Comparison of ENCODE assay signal across 19 cellular contexts in the genomic region with DNA sequence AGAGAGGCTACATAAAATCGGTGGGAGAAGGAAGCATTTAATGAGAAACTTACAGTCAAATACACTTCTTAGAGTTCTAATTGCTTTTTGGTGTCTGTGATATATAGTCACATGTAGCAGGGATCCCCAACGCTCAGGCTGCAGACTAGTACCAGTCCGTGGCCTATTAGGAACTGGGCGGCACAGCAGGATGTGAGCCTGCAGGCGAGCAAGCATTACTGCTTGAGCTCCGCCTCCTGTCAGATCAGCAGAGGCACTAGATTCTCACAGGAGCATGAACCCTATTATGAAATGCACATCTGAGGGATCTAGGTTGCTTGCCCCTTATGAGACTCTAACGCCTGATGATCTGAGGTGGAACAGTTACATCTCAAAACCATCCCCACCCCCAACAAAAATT.
DNase-seq lines count a peak whose midpoint lies in the region; ATAC-seq, FAIRE-seq and TF ChIP-seq lines count a peak whose summit lies in the region.
"Had no signal": no experiment of that assay in that cellular context is flagged by ENCODE, and none has a peak within 500 bp of the region (broad histone marks: within the 10 kb centered on the region; RNA-seq: fewer than 3 reads in every experiment).

No MANE protein-coding gene starts in this region.

- no peak overlapping the region for H2BK12ac ChIP-seq in H9 (ENCODE audit: insufficient read length, low read depth, low read length)

- H3K4me1 Mint-ChIP-seq in H9 (peaks cover 14 to 19% of the 10 kb centered on the region in 2 experiments), WTC11 (peaks cover 17% of the 10 kb centered on the region)

- DNase-seq in DMS53 (lab: John Stamatoyannopoulos, UW) (peak; percentile 3), DMS53 treated with DMSO at 0.1 percent for 48 hours (lab: John Stamatoyannopoulos, UW; ENCODE audit: unreplicated experiment) (no peak), H9 (no peak), WTC11 (ENCODE audit: low spot score) (peak; percentile 29), mesendoderm (peak; percentile 25), D341Med (ENCODE audit: low spot score) (no peak), HK-2 (ENCODE audit: unreplicated experiment) (no peak), GM19239 (ENCODE audit: insufficient read length, low spot score) (no peak)
- DNase-seq: 8988T, DMS153, Karpas-422, MM.1S, NCI-H1417 treated with DMSO at 0.1 percent for 48 hours, NCI-H2029 treated with DMSO at 0.1 percent for 48 hours, NCI-H345, SHP77 treated with DMSO at 0.1 percent for 48 hours, T-helper 9 cell had no signal

- H2AFZ ChIP-seq in H9 (ENCODE audit: low read length): no peak overlapping the region

- H3K79me1 ChIP-seq in H9 (ENCODE audit: insufficient read depth, low read depth, low read length, poor library complexity, severe bottlenecking) (no peaks in the 10 kb centered on the region), mesendoderm (ENCODE audit: low read length) (no peaks in the 10 kb centered on the region)

- H2BK5ac ChIP-seq in H9 (ENCODE audit: insufficient read length, low read length) (no peak overlapping the region), mesendoderm (ENCODE audit: low read length) (no peak overlapping the region)

- H3K4me3 ChIP-seq in mesendoderm (ENCODE audit: low read length): no peak overlapping the region
- H3K4me3 ChIP-seq: GM12878 had no signal

- H4K8ac ChIP-seq in H9 (replicated peaks; ENCODE audit: insufficient read length, low read depth, low read length): no peak overlapping the region
- H4K8ac ChIP-seq in mesendoderm (ENCODE audit: low read depth, low read length): no peak overlapping the region

- no peak overlapping the region for H3K23ac ChIP-seq in H9 (ENCODE audit: insufficient read length, low read depth, low read length)
- H3K23ac ChIP-seq in mesendoderm (ENCODE audit: low read length): no peak overlapping the region

- H4K20me1 ChIP-seq in H9 (ENCODE audit: control insufficient read depth, insufficient read depth, insufficient read length): no peaks in the 10 kb centered on the region

- H3K36me3 Mint-ChIP-seq in H9 (ENCODE audit: insufficient read depth in 1 of 3, low read depth in 3 of 3): no peaks in the 10 kb centered on the region
- H3K36me3 Mint-ChIP-seq in WTC11: no peaks in the 10 kb centered on the region

- H3K27ac Mint-ChIP-seq in H9 (peak overlapping the region in 2 of 3 experiments; percentile 10 to 82; a peak in 2 of 7 replicates), WTC11 (no peak overlapping the region)

- no peak overlapping the region for H4K91ac ChIP-seq in H9 (ENCODE audit: insufficient read length, low read depth, low read length)

- H3K4me2 ChIP-seq in H9 (ENCODE audit: insufficient read depth, insufficient read length, low read length) (no peak overlapping the region), mesendoderm (ENCODE audit: low read length) (no peak overlapping the region)

- WGBS in H9 (ENCODE audit: extremely low coverage, insufficient read length, low lambda C conversion rate): no CpG with 5 or more reads among the region's 7 CpGs
- no CpG with 5 or more reads among the region's 7 CpGs for WGBS in mesendoderm (ENCODE audit: extremely low coverage, insufficient coverage, low lambda C conversion rate)

- no peak overlapping the region for H4K5ac ChIP-seq in H9 (ENCODE audit: insufficient read length, low read depth, low read length)
- no peak overlapping the region for H4K5ac ChIP-seq in mesendoderm (ENCODE audit: low read length)

- POLR2A ChIA-PET in WTC11 (lab: Charles Lee): no interaction called here

- H3K18ac ChIP-seq in H9 (ENCODE audit: insufficient read length, low read depth, low read length) (no peak overlapping the region), mesendoderm (ENCODE audit: low read length) (no peak overlapping the region)

- H3K27ac ChIP-seq in H9 (ENCODE audit: insufficient read length, low read depth, low read length) (no peak overlapping the region), mesendoderm (ENCODE audit: low read depth, low read length) (no peak overlapping the region)
- H3K27ac ChIP-seq: C4-2B had no signal

- H3K9me3 Mint-ChIP-seq in H9 (no peaks in the 10 kb centered on the region), WTC11 (no peaks in the 10 kb centered on the region)

- no peak overlapping the region for H3K4ac ChIP-seq in H9 (ENCODE audit: low read depth, low read length)
- no peak overlapping the region for H3K4ac ChIP-seq in mesendoderm (ENCODE audit: low read depth, low read length)

- H3K27me3 ChIP-seq in H9 (ENCODE audit: insufficient read depth, low read length): no peaks in the 10 kb centered on the region
- H3K27me3 ChIP-seq in mesendoderm (ENCODE audit: insufficient read depth, low read length, poor library complexity): no peaks in the 10 kb centered on the region

- H3K4me1 ChIP-seq in H9 (ENCODE audit: insufficient read depth, low read length): no peaks in the 10 kb centered on the region
- H3K4me1 ChIP-seq in mesendoderm (ENCODE audit: control insufficient read depth, low read depth, low read length): no peaks in the 10 kb centered on the region

- H3K56ac ChIP-seq in H9 (ENCODE audit: insufficient read length, low read depth, low read length) (no peak overlapping the region), mesendoderm (ENCODE audit: low read length) (no peak overlapping the region)

- no peak overlapping the region for H3K4me3 Mint-ChIP-seq in H9
- H3K4me3 Mint-ChIP-seq in WTC11: no peak overlapping the region

- no peaks in the 10 kb centered on the region for H3K27me3 Mint-ChIP-seq in H9 (ENCODE audit: low read depth)
- no peaks in the 10 kb centered on the region for H3K27me3 Mint-ChIP-seq in WTC11 (ENCODE audit: low read depth)

- H2BK20ac ChIP-seq in H9 (ENCODE audit: low read depth, low read length, poor library complexity, severe bottlenecking): no peak overlapping the region

- TF ChIP-seq CTCF in H9 (conservative IDR thresholded peaks at IDR 0.05) (no peak), WTC11 (IDR thresholded peaks at IDR 0.05) (no peak)

- H2BK120ac ChIP-seq in H9 (ENCODE audit: low read depth, low read length, poor library complexity, severe bottlenecking) (no peak overlapping the region), mesendoderm (ENCODE audit: low read depth, low read length) (no peak overlapping the region)

- H2AK5ac ChIP-seq in H9 (ENCODE audit: insufficient read length, low read length) (no peak overlapping the region), mesendoderm (ENCODE audit: low read length) (no peak overlapping the region)

- no peak for FAIRE-seq in GM19239 (lab: Jason Lieb, UNC)
- FAIRE-seq: GM12878 had no signal

- H3T11ph ChIP-seq in H9 (ENCODE audit: low read length): no peak overlapping the region

- CTCF ChIA-PET in WTC11 (lab: Charles Lee): interaction anchor here (1.5 kb wide), 1 partner anchor 282 kb away, joined by 4 read pairs; no protein-coding TSS in a partner anchor

- peak; percentile 77 for ATAC-seq in WTC11
- ATAC-seq: GM12878 had no signal

- H3K14ac ChIP-seq in H9 (ENCODE audit: insufficient read depth, low read length): no peak overlapping the region

- H3K23me2 ChIP-seq in H9 (ENCODE audit: insufficient read length, low read depth, low read length, poor library complexity, severe bottlenecking): no peaks in the 10 kb centered on the region

- H3K36me3 ChIP-seq in mesendoderm (ENCODE audit: control insufficient read depth, insufficient read depth, low read length): no peaks in the 10 kb centered on the region

- H2BK15ac ChIP-seq in H9 (ENCODE audit: low read depth, low read length): no peak overlapping the region
- H2BK15ac ChIP-seq in mesendoderm (replicated peaks; ENCODE audit: low read depth): no peak overlapping the region

- no peaks in the 10 kb centered on the region for H3K9me3 ChIP-seq in H9 (ENCODE audit: control insufficient read depth, low read depth, low read length)

- H3K79me2 ChIP-seq in H9 (ENCODE audit: insufficient read depth, low read length) (no peaks in the 10 kb centered on the region), mesendoderm (ENCODE audit: control insufficient read depth, insufficient read depth, low read length) (no peaks in the 10 kb centered on the region)

- H3K9ac ChIP-seq in H9 (ENCODE audit: extremely low read depth, insufficient read length, low read length) (no peak overlapping the region), mesendoderm (ENCODE audit: low read length) (no peak overlapping the region)

TF ChIP-seq in WTC11, 78 proteins besides CTCF, POLR2A, EP300 and RAD21 (continues in another document):
- TF ChIP-seq, protein P1, sequence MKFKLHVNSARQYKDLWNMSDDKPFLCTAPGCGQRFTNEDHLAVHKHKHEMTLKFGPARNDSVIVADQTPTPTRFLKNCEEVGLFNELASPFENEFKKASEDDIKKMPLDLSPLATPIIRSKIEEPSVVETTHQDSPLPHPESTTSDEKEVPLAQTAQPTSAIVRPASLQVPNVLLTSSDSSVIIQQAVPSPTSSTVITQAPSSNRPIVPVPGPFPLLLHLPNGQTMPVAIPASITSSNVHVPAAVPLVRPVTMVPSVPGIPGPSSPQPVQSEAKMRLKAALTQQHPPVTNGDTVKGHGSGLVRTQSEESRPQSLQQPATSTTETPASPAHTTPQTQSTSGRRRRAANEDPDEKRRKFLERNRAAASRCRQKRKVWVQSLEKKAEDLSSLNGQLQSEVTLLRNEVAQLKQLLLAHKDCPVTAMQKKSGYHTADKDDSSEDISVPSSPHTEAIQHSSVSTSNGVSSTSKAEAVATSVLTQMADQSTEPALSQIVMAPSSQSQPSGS (CRISPR knock-in tag; IDR thresholded peaks at IDR 0.05; ENCODE audit: borderline replicate concordance, low read depth): no peak
- TF ChIP-seq, protein P2, sequence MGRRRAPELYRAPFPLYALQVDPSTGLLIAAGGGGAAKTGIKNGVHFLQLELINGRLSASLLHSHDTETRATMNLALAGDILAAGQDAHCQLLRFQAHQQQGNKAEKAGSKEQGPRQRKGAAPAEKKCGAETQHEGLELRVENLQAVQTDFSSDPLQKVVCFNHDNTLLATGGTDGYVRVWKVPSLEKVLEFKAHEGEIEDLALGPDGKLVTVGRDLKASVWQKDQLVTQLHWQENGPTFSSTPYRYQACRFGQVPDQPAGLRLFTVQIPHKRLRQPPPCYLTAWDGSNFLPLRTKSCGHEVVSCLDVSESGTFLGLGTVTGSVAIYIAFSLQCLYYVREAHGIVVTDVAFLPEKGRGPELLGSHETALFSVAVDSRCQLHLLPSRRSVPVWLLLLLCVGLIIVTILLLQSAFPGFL (CRISPR knock-in tag; IDR thresholded peaks at IDR 0.05; ENCODE audit: borderline replicate concordance): no peak
- TF ChIP-seq ZBTB21 (CRISPR knock-in tag; IDR thresholded peaks at IDR 0.05; ENCODE audit: borderline replicate concordance): no peak
- no peak for TF ChIP-seq RORB (CRISPR knock-in tag; IDR thresholded peaks at IDR 0.05)
- TF ChIP-seq ETV6 (CRISPR knock-in tag; IDR thresholded peaks at IDR 0.05): no peak
- no peak for TF ChIP-seq CBFB (CRISPR knock-in tag; IDR thresholded peaks at IDR 0.05; ENCODE audit: low read depth)
- TF ChIP-seq, protein P3, sequence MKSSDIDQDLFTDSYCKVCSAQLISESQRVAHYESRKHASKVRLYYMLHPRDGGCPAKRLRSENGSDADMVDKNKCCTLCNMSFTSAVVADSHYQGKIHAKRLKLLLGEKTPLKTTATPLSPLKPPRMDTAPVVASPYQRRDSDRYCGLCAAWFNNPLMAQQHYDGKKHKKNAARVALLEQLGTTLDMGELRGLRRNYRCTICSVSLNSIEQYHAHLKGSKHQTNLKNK (CRISPR knock-in tag; IDR thresholded peaks at IDR 0.05): no peak
- TF ChIP-seq TEAD4 (CRISPR knock-in tag; IDR thresholded peaks at IDR 0.05): no peak
- TF ChIP-seq SP1 (CRISPR knock-in tag; conservative IDR thresholded peaks at IDR 0.05): no peak

Comparison
In these comparisons a context has a peak if more than half of its experiments do, and no peak if none do; other contexts are left out.
1. DNase-seq: peak in DMS53 (single experiment), WTC11 (single experiment) and mesendoderm (single experiment); none in DMS53 treated with DMSO at 0.1 percent for 48 hours (single experiment), H9 (single experiment), D341Med (single experiment), HK-2 (single experiment) and GM19239 (single experiment).